ENCODE assay signal across 9 cellular contexts in the genomic region with DNA sequence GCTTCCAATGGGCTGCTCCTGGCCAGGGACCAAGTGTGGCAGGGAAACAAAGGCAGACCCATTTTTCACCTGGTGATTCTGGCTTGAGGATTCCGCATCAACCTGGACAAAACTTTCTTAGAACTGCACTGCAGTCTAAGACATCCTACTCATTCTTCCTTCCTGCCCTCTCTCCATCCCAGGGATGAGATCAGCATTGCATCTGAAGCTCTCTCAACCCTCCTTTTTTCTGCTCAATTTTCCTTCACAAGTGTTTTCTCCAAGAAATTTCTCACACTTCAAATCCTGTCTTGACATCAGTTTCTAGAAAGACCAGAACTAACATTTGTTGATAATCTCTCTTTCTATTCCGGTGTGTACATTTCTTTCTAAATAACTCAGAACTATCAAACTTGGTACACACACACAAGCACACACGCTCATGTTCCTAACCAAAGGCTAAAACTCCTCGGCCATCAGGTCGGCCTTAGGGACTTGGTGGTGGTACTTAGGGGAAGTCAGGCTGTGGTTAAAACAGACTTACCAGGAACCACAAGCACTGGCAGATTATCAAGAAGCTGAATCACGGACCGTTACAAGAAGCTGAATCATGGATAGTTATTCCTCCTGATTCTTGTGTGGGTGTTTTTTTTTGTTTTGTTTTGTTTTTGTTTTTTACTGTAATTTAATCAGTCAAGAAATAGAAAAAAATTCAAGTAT. TPM values are rescaled to one million over a fixed set of nuclear protein-coding genes. Genes with fewer than 3 reads are reported as not detected.
A peak's percentile ranks its signal among the peaks of the same experiment; 100 is the strongest.
DNase-seq lines count a peak whose midpoint lies in the region; ATAC-seq and TF ChIP-seq lines count a peak whose summit lies in the region.
"Had no signal": no experiment of that assay in that cellular context is flagged by ENCODE, and none has a peak within 500 bp of the region (broad histone marks: within the 10 kb centered on the region; RNA-seq: fewer than 3 reads in every experiment).

No MANE protein-coding gene starts in this region.

- H3K4me1 ChIP-seq in Karpas-422 (ENCODE audit: low read length), result no peaks in the 10 kb centered on the region

- no peak overlapping the region for H3K4me3 ChIP-seq in AG10803 (ENCODE audit: low read length)
- no peak overlapping the region for H3K4me3 ChIP-seq in Karpas-422 (ENCODE audit: low read length)

- peak; percentile 98 for DNase-seq in AG10803 (ENCODE audit: low read depth)
- peak; percentile 47 for DNase-seq in T-helper 2 cell treated with Interferon-gamma antibody and Interleukin-4, amounts not matched to agents 5 μg/mL and 100 μg/mL, for 36 hours (ENCODE audit: low spot score)
- DNase-seq in iris pigment epithelial cell (ENCODE audit: low read depth), result peak; percentile 100
- no peak for DNase-seq in Karpas-422
- no peak for DNase-seq in T-helper 9 cell
- DNase-seq: NCI-H345 had no signal

- no peak overlapping the region for H3K9ac ChIP-seq in Karpas-422 (ENCODE audit: low read length)

- no peaks in the 10 kb centered on the region for H3K36me3 ChIP-seq in Karpas-422 (ENCODE audit: insufficient read depth, low read length)

- no peak for TF ChIP-seq CTCF in AG10803 (conservative IDR thresholded peaks at IDR 0.05; ENCODE audit: low read length)

- H3K36me3 Mint-ChIP-seq in T-helper 2 cell treated with Interferon-gamma antibody and Interleukin-4, amounts not matched to agents 5 μg/mL and 100 μg/mL, for 36 hours (ENCODE audit: low read depth), result no peaks in the 10 kb centered on the region

- no peak overlapping the region for H3K4me2 ChIP-seq in Karpas-422 (ENCODE audit: low read depth, low read length, poor library complexity, severe bottlenecking)

- H3K4me3 Mint-ChIP-seq in T-helper 2 cell treated with Interferon-gamma antibody and Interleukin-4, amounts not matched to agents 5 μg/mL and 100 μg/mL, for 36 hours, result no peak overlapping the region

- no peak overlapping the region for H2AFZ ChIP-seq in Karpas-422 (ENCODE audit: low read length)

- H3K27ac ChIP-seq in Karpas-422 (ENCODE audit: low read length), result no peak overlapping the region

- peaks cover 34% of the 10 kb centered on the region for H3K4me1 Mint-ChIP-seq in T-helper 2 cell treated with Interferon-gamma antibody and Interleukin-4, amounts not matched to agents 5 μg/mL and 100 μg/mL, for 36 hours (ENCODE audit: low read depth)

- no peaks in the 10 kb centered on the region for H3K27me3 ChIP-seq in Karpas-422 (ENCODE audit: low read length)

- no peaks in the 10 kb centered on the region for H3K79me2 ChIP-seq in Karpas-422 (ENCODE audit: low read length)

- H3K9me3 Mint-ChIP-seq in T-helper 2 cell treated with Interferon-gamma antibody and Interleukin-4, amounts not matched to agents 5 μg/mL and 100 μg/mL, for 36 hours, result no peaks in the 10 kb centered on the region

- peaks cover 5% of the 10 kb centered on the region for H3K27me3 Mint-ChIP-seq in T-helper 2 cell treated with Interferon-gamma antibody and Interleukin-4, amounts not matched to agents 5 μg/mL and 100 μg/mL, for 36 hours (ENCODE audit: low read depth)

- H3K9me3 ChIP-seq in Karpas-422 (ENCODE audit: low read length), result no peaks in the 10 kb centered on the region

- peak; percentile 40 for ATAC-seq in HG02870 (IDR thresholded peaks at IDR 0.05; ENCODE audit: unreplicated experiment)
- ATAC-seq in GM21528 (IDR thresholded peaks at IDR 0.05; ENCODE audit: low FRiP score, unreplicated experiment), result no peak
- no peak for ATAC-seq in GM21717 (IDR thresholded peaks at IDR 0.05; ENCODE audit: unreplicated experiment)

- no peaks in the 10 kb centered on the region for H3K9me2 ChIP-seq in Karpas-422 (replicated peaks; ENCODE audit: insufficient read depth, low read length)

- no peak overlapping the region for H3K27ac Mint-ChIP-seq in T-helper 2 cell treated with Interferon-gamma antibody and Interleukin-4, amounts not matched to agents 5 μg/mL and 100 μg/mL, for 36 hours

- H4K20me1 ChIP-seq in Karpas-422 (ENCODE audit: insufficient read depth, low read depth, low read length), result no peaks in the 10 kb centered on the region

RNA-seq across cellular contexts. Expression of a gene that starts 21.0 kb away (rescaled TPM):
- not detected in 2 replicates for total RNA-seq in Karpas-422 (2014; rRNA removed; shearing (Covaris generic); ENCODE audit: low replicate concordance)

Comparison
In these comparisons a context has a peak if more than half of its experiments do, and no peak if none do; other contexts are left out.
1. DNase-seq: peak in AG10803 (single experiment), T-helper 2 cell treated with Interferon-gamma antibody and Interleukin-4, amounts not matched to agents 5 μg/mL and 100 μg/mL, for 36 hours (single experiment) and iris pigment epithelial cell (single experiment); none in Karpas-422 (single experiment) and T-helper 9 cell (single experiment).